Comparison of ENCODE assay signal across 3 cellular contexts in the genomic region with DNA sequence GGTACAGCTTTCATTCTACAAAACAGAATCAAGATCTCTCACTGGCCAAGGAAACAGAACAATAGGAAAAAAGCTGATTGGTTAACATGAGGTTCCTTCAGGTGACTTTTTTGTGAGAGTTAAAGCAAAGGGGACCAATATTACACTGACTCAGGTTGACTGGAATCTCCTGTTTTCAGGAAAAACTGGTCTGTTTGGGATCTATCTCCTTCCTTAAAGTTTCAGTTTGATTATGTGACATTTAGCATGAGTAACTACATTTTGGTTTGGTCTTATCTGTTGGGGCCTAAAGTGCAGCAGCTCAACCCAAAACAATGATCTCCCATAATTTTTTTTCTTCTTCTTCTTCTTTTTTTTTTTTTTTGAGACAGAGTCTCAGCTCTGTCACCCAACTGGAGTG.
TF ChIP-seq lines count a peak whose summit lies in the region.

No MANE protein-coding gene starts in this region.

TF ChIP-seq in K562, 482 proteins besides CTCF, POLR2A, EP300 and RAD21:
- TF ChIP-seq E2F5 (CRISPR knock-in tag; IDR thresholded peaks at IDR 0.05), result no peak
- TF ChIP-seq RFX1 (IDR thresholded peaks at IDR 0.05), result no peak
- TF ChIP-seq TEAD2 (tag; IDR thresholded peaks at IDR 0.05), result no peak
- no peak for TF ChIP-seq PPARD (CRISPR knock-in tag; IDR thresholded peaks at IDR 0.05)
- 0 out of 2 replicates have a peak, but pooled peaks have one; percentile 59 for TF ChIP-seq PTRF (tag; IDR thresholded peaks at IDR 0.05)
- no peak for TF ChIP-seq HDAC3 (IDR thresholded peaks at IDR 0.05; ENCODE audit: borderline replicate concordance, partially characterized antibody)
- TF ChIP-seq TAF1 (IDR thresholded peaks at IDR 0.05; ENCODE audit: control insufficient read depth, extremely low read depth, insufficient read depth, low read length, severe bottlenecking), result no peak
- TF ChIP-seq, protein P1, sequence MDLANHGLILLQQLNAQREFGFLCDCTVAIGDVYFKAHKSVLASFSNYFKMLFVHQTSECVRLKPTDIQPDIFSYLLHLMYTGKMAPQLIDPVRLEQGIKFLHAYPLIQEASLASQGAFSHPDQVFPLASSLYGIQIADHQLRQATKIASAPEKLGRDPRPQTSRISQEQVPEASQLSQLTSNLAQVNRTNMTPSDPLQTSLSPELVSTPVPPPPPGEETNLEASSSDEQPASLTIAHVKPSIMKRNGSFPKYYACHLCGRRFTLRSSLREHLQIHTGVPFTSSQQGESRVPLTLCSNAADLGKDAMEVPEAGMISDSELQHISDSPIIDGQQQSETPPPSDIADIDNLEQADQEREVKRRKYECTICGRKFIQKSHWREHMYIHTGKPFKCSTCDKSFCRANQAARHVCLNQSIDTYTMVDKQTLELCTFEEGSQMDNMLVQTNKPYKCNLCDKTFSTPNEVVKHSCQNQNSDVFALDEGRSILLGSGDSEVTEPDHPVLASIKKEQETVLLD (IDR thresholded peaks at IDR 0.05), result no peak
- TF ChIP-seq ZNF384 (IDR thresholded peaks at IDR 0.05; ENCODE audit: low read depth, low read length), result 0 out of 2 replicates have a peak, but pooled peaks have one; percentile 22
- TF ChIP-seq NR4A1 (CRISPR knock-in tag; IDR thresholded peaks at IDR 0.05), result no peak
- 0 out of 2 replicates have a peak, but pooled peaks have one; percentile 30 for TF ChIP-seq NR4A1 (tag; IDR thresholded peaks at IDR 0.05)
- TF ChIP-seq ZNF197 (CRISPR knock-in tag; IDR thresholded peaks at IDR 0.05; ENCODE audit: low read depth), result peak; percentile 35; the same call in 1 of the 2 replicates
- TF ChIP-seq ZNF79 (CRISPR knock-in tag; IDR thresholded peaks at IDR 0.05; ENCODE audit: low read depth), result 0 out of 2 replicates have a peak, but pooled peaks have one; percentile 21
- TF ChIP-seq, protein P2, sequence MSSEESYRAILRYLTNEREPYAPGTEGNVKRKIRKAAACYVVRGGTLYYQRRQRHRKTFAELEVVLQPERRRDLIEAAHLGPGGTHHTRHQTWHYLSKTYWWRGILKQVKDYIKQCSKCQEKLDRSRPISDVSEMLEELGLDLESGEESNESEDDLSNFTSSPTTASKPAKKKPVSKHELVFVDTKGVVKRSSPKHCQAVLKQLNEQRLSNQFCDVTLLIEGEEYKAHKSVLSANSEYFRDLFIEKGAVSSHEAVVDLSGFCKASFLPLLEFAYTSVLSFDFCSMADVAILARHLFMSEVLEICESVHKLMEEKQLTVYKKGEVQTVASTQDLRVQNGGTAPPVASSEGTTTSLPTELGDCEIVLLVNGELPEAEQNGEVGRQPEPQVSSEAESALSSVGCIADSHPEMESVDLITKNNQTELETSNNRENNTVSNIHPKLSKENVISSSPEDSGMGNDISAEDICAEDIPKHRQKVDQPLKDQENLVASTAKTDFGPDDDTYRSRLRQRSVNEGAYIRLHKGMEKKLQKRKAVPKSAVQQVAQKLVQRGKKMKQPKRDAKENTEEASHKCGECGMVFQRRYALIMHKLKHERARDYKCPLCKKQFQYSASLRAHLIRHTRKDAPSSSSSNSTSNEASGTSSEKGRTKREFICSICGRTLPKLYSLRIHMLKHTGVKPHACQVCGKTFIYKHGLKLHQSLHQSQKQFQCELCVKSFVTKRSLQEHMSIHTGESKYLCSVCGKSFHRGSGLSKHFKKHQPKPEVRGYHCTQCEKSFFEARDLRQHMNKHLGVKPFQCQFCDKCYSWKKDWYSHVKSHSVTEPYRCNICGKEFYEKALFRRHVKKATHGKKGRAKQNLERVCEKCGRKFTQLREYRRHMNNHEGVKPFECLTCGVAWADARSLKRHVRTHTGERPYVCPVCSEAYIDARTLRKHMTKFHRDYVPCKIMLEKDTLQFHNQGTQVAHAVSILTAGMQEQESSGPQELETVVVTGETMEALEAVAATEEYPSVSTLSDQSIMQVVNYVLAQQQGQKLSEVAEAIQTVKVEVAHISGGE (CRISPR knock-in tag; IDR thresholded peaks at IDR 0.05), result 0 out of 6 replicates have a peak, but pooled peaks of 1 of the 3 experiments have one; percentile 19
TF ChIP-seq in K562: peak in this region for 6.

TF ChIP-seq in liver, 16 proteins besides CTCF, POLR2A, EP300 and RAD21:
- TF ChIP-seq RXRA (IDR thresholded peaks at IDR 0.05), result no peak
- no peak for TF ChIP-seq TAF1 (conservative IDR thresholded peaks at IDR 0.05)
- TF ChIP-seq REST (IDR thresholded peaks at IDR 0.05), result no peak
- TF ChIP-seq NR2F2 (IDR thresholded peaks at IDR 0.05), result no peak
- TF ChIP-seq GABPA (IDR thresholded peaks at IDR 0.05 in 1 of 2, conservative IDR thresholded peaks at IDR 0.05 in 1 of 2), result no peak
- TF ChIP-seq, protein P3, sequence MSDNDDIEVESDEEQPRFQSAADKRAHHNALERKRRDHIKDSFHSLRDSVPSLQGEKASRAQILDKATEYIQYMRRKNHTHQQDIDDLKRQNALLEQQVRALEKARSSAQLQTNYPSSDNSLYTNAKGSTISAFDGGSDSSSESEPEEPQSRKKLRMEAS (IDR thresholded peaks at IDR 0.05), result no peak
- TF ChIP-seq HNF4A (conservative IDR thresholded peaks at IDR 0.05), result no peak
- TF ChIP-seq EGR1 (IDR thresholded peaks at IDR 0.05; ENCODE audit: low read depth in 2 of 2), result no peak
- TF ChIP-seq SP1 (IDR thresholded peaks at IDR 0.05), result no peak
- no peak for TF ChIP-seq FOXA1 (IDR thresholded peaks at IDR 0.05)
- TF ChIP-seq ZBTB33 (IDR thresholded peaks at IDR 0.05), result no peak
- no peak for TF ChIP-seq HNF4G (IDR thresholded peaks at IDR 0.05)
- no peak for TF ChIP-seq FOXA2 (IDR thresholded peaks at IDR 0.05)
- TF ChIP-seq ATF3 (IDR thresholded peaks at IDR 0.05), result no peak
- no peak for TF ChIP-seq JUND (IDR thresholded peaks at IDR 0.05)
- no peak for TF ChIP-seq YY1 (IDR thresholded peaks at IDR 0.05)

TF ChIP-seq in GM12891, 5 proteins besides CTCF, POLR2A, EP300 and RAD21:
- no peak for TF ChIP-seq POU2F2 (IDR thresholded peaks at IDR 0.05; ENCODE audit: low read depth, low read length)
- TF ChIP-seq POLR2AphosphoS5 (IDR thresholded peaks at IDR 0.05; ENCODE audit: low read depth, low read length), result no peak
- no peak for TF ChIP-seq PAX5 (IDR thresholded peaks at IDR 0.05; ENCODE audit: insufficient read depth, low read length, severe bottlenecking)
- no peak for TF ChIP-seq TAF1 (IDR thresholded peaks at IDR 0.05; ENCODE audit: low read depth, low read length)
- no peak for TF ChIP-seq SPI1 (IDR thresholded peaks at IDR 0.05; ENCODE audit: low read depth, low read length)
